1 cellular context compared by ENCODE assay signal in genomic region chr12:19288603-19289244, GRCh38.
TF ChIP-seq lines count a peak whose summit lies in the region.

No MANE protein-coding gene starts in this region.

TF ChIP-seq in GM23338, 12 proteins besides CTCF, POLR2A, EP300 and RAD21 (continued from another document):
- TF ChIP-seq, protein P1, sequence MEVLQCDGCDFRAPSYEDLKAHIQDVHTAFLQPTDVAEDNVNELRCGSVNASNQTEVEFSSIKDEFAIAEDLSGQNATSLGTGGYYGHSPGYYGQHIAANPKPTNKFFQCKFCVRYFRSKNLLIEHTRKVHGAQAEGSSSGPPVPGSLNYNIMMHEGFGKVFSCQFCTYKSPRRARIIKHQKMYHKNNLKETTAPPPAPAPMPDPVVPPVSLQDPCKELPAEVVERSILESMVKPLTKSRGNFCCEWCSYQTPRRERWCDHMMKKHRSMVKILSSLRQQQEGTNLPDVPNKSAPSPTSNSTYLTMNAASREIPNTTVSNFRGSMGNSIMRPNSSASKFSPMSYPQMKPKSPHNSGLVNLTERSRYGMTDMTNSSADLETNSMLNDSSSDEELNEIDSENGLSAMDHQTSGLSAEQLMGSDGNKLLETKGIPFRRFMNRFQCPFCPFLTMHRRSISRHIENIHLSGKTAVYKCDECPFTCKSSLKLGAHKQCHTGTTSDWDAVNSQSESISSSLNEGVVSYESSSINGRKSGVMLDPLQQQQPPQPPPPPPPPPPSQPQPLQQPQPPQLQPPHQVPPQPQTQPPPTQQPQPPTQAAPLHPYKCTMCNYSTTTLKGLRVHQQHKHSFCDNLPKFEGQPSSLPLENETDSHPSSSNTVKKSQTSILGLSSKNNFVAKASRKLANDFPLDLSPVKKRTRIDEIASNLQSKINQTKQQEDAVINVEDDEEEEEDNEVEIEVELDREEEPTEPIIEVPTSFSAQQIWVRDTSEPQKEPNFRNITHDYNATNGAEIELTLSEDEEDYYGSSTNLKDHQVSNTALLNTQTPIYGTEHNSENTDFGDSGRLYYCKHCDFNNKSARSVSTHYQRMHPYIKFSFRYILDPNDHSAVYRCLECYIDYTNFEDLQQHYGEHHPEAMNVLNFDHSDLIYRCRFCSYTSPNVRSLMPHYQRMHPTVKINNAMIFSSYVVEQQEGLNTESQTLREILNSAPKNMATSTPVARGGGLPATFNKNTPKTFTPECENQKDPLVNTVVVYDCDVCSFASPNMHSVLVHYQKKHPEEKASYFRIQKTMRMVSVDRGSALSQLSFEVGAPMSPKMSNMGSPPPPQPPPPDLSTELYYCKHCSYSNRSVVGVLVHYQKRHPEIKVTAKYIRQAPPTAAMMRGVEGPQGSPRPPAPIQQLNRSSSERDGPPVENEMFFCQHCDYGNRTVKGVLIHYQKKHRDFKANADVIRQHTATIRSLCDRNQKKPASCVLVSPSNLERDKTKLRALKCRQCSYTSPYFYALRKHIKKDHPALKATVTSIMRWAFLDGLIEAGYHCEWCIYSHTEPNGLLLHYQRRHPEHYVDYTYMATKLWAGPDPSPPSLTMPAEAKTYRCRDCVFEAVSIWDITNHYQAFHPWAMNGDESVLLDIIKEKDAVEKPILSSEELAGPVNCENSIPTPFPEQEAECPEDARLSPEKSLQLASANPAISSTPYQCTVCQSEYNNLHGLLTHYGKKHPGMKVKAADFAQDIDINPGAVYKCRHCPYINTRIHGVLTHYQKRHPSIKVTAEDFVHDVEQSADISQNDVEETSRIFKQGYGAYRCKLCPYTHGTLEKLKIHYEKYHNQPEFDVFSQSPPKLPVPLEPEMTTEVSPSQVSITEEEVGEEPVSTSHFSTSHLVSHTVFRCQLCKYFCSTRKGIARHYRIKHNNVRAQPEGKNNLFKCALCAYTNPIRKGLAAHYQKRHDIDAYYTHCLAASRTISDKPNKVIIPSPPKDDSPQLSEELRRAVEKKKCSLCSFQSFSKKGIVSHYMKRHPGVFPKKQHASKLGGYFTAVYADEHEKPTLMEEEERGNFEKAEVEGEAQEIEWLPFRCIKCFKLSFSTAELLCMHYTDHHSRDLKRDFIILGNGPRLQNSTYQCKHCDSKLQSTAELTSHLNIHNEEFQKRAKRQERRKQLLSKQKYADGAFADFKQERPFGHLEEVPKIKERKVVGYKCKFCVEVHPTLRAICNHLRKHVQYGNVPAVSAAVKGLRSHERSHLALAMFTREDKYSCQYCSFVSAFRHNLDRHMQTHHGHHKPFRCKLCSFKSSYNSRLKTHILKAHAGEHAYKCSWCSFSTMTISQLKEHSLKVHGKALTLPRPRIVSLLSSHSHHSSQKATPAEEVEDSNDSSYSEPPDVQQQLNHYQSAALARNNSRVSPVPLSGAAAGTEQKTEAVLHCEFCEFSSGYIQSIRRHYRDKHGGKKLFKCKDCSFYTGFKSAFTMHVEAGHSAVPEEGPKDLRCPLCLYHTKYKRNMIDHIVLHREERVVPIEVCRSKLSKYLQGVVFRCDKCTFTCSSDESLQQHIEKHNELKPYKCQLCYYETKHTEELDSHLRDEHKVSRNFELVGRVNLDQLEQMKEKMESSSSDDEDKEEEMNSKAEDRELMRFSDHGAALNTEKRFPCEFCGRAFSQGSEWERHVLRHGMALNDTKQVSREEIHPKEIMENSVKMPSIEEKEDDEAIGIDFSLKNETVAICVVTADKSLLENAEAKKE (CRISPR knock-in tag; IDR thresholded peaks at IDR 0.05): no peak
- TF ChIP-seq STAT1 (IDR thresholded peaks at IDR 0.05; ENCODE audit: unreplicated experiment): no peak
- TF ChIP-seq CREB1 (CRISPR knock-in tag; IDR thresholded peaks at IDR 0.05; ENCODE audit: low read depth): no peak
- TF ChIP-seq, protein P2, sequence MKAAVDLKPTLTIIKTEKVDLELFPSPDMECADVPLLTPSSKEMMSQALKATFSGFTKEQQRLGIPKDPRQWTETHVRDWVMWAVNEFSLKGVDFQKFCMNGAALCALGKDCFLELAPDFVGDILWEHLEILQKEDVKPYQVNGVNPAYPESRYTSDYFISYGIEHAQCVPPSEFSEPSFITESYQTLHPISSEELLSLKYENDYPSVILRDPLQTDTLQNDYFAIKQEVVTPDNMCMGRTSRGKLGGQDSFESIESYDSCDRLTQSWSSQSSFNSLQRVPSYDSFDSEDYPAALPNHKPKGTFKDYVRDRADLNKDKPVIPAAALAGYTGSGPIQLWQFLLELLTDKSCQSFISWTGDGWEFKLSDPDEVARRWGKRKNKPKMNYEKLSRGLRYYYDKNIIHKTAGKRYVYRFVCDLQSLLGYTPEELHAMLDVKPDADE (IDR thresholded peaks at IDR 0.05): no peak
- no peak for TF ChIP-seq NANOG (IDR thresholded peaks at IDR 0.05; ENCODE audit: borderline replicate concordance)
- no peak for TF ChIP-seq ZNF331 (CRISPR knock-in tag; IDR thresholded peaks at IDR 0.05; ENCODE audit: low read depth)
- TF ChIP-seq JUNB (IDR thresholded peaks at IDR 0.05; ENCODE audit: unreplicated experiment): no peak
- TF ChIP-seq EZH2phosphoT487 (IDR thresholded peaks at IDR 0.05; ENCODE audit: unreplicated experiment): no peak
- TF ChIP-seq EZH2 (IDR thresholded peaks at IDR 0.05; ENCODE audit: low read depth, unreplicated experiment): no peak
- TF ChIP-seq ZNF114 (CRISPR knock-in tag; IDR thresholded peaks at IDR 0.05): no peak
- no peak for TF ChIP-seq POLR2AphosphoS5 (IDR thresholded peaks at IDR 0.05; ENCODE audit: low read depth)
